Comparison of ENCODE assay signal across 22 cellular contexts in the genomic region with DNA sequence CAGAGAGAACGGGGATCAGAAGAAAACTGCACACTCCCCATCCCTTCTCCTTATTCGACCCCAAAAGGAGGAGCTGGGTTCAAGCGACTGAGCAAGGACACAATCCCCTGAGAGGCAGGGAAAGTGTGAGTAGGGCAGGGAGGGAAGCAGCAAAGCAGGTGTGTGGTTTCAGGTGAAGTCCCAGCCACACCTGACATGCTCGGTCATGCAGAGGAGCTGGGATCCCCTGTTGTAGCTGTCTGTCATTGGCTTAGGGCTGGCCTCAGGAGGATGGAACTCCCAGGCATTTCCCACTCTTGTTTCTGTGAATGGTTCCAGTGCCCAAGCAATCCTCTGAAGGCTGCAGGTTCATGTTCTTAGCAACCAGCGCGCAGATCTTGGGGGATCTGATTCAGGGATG.
DNase-seq lines count a peak whose midpoint lies in the region; ATAC-seq, FAIRE-seq and TF ChIP-seq lines count a peak whose summit lies in the region.
"Had no signal": no experiment of that assay in that cellular context is flagged by ENCODE, and none has a peak within 500 bp of the region (broad histone marks: within the 10 kb centered on the region; RNA-seq: fewer than 3 reads in every experiment).

No MANE protein-coding gene starts in this region.

- no peaks in the 10 kb centered on the region for H3K27me3 ChIP-seq in bronchial epithelial cell (ENCODE audit: control insufficient read depth, insufficient read depth, low read length)
- H3K27me3 ChIP-seq in aorta (ENCODE audit: control insufficient read depth in 1 of 2, insufficient read depth in 2 of 2, low read length in 1 of 2), result no peaks in the 10 kb centered on the region
- H3K27me3 ChIP-seq: SJCRH30 had no signal

- no peaks in the 10 kb centered on the region for H3K4me1 ChIP-seq in aorta (ENCODE audit: control insufficient read depth in 1 of 2, insufficient read depth in 2 of 2, low read length in 2 of 2)
- H3K4me1 ChIP-seq: SJCRH30 had no signal

- no peaks in the 10 kb centered on the region for H3K36me3 ChIP-seq in bronchial epithelial cell (ENCODE audit: control insufficient read depth, insufficient read depth, low read length)
- H3K36me3 ChIP-seq in aorta (ENCODE audit: control insufficient read depth in 1 of 2, insufficient read depth in 2 of 2, low read length in 1 of 2), result no peaks in the 10 kb centered on the region
- H3K36me3 ChIP-seq: SJCRH30 had no signal

- intact Hi-C loops in aorta (cut with DNase I), result no loop called here

- no peak for TF ChIP-seq CTCF in bronchial epithelial cell (IDR thresholded peaks at IDR 0.05; ENCODE audit: insufficient read depth, low read length, severe bottlenecking)

- no peak for FAIRE-seq in bronchial epithelial cell (lab: Jason Lieb, UNC)
- FAIRE-seq: D721Med, G401.6 had no signal

- WGBS in aorta, 2 donors, result 79 to 84% methylated on average over 6 of the region's 6 CpGs

- H3K9me3 ChIP-seq in aorta (ENCODE audit: control insufficient read depth, low read length), result peaks cover 2% of the 10 kb centered on the region
- H3K9me3 ChIP-seq: SJCRH30 had no signal

- DNase-seq in NCI-H2107 treated with DMSO at 0.1 percent for 48 hours (lab: John Stamatoyannopoulos, UW; ENCODE audit: unreplicated experiment), result peak; percentile 23
- DNase-seq in NCI-H2107 (lab: John Stamatoyannopoulos, UW), result no peak
- DNase-seq in NCI-H2171 (lab: John Stamatoyannopoulos, UW), result peak; percentile 7
- DNase-seq in bronchial epithelial cell (ENCODE audit: low read depth), result peak; percentile 48
- no peak for DNase-seq in aorta
- no peak for DNase-seq in activated CD8-positive, alpha-beta memory T cell treated with anti-CD3 and anti-CD28 coated beads, Interleukin-2, amount 50 U/mL, for 48 hours
- DNase-seq in NCI-H446 (lab: John Stamatoyannopoulos, UW), result no peak
- DNase-seq: CD4-positive, CD25-positive, alpha-beta regulatory T cell; Karpas-422; MV-4-11; NCI-H2029; NCI-H82; NK-92 treated with Interleukin-12 subunit alpha and Interleukin-12 subunit beta, amount 100 ng/mL, for 24 hours; PC-3; SJCRH30; T-helper 17 cell had no signal

- no peak overlapping the region for H3K27ac ChIP-seq in aorta (ENCODE audit: low read depth in 1 of 2, low read length in 2 of 2)
- H3K27ac ChIP-seq: HL-60, SJCRH30 had no signal

- ATAC-seq in aorta (ENCODE audit: low FRiP score), result peak; percentile 44
- ATAC-seq: HCT116, PC-3, Right ventricle myocardium inferior, SK-N-SH treated with all-trans-retinoic acid at 6 μM for 48 hours, T-helper 17 cell had no signal

- no peak overlapping the region for H3K4me3 ChIP-seq in bronchial epithelial cell (ENCODE audit: low read depth, low read length)
- H3K4me3 ChIP-seq in aorta (ENCODE audit: low read length in 2 of 2), result no peak overlapping the region
- H3K4me3 ChIP-seq: SJCRH30 had no signal

Comparison
In these comparisons a context has a peak if more than half of its experiments do, and no peak if none do; other contexts are left out.
1. DNase-seq: peak in NCI-H2107 treated with DMSO at 0.1 percent for 48 hours (single experiment), NCI-H2171 (single experiment) and bronchial epithelial cell (single experiment); none in NCI-H2107 (single experiment), aorta (0 of 2), activated CD8-positive, alpha-beta memory T cell treated with anti-CD3 and anti-CD28 coated beads, Interleukin-2, amount 50 U/mL, for 48 hours (single experiment) and NCI-H446 (0 of 2).